ENCODE assay signal across 9 cellular contexts in the genomic region with DNA sequence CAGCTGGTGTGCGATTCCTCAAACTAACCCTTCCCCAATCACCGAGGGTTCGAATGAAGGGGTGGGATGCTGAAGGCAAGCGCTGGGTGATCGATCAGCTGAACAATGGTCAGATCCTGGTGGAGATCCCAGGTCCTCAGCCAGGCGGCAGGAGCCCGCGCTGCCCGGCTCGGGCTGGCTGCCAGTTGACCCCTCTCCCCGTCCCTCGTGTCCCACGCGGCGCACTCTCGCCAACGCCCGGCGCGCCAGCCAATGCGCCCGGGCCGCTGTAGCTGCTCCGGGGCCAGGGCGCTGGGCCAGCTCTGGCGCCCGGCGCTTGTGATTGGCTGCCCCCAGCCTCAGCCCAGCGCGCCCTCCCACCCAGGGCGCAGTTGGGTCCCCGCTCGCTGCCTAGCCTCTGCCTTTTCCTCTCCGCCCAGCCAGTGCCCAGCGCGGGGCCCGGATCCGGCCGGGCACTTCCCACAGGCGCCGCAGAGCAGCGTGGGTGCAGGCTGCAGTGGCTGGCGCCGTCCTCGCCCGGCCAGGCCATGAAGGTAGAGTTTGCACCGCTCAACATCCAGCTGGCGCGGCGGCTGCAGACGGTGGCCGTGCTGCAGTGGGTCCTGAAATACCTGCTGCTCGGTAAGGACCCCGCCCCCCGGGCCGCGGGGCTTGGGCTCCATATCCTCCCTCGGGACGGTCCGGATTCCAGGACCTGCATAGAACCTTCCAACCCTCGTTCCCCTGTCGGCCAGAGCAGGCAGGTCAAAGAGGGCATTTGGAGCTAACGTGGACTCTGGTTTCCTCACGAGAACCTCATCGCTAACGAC. TPM values are rescaled to one million over a fixed set of nuclear protein-coding genes. Genes with fewer than 3 reads are reported as not detected.
DNase-seq lines count a peak whose midpoint lies in the region; ATAC-seq, FAIRE-seq and TF ChIP-seq lines count a peak whose summit lies in the region.
"Had no signal": no experiment of that assay in that cellular context is flagged by ENCODE, and none has a peak within 500 bp of the region (broad histone marks: within the 10 kb centered on the region; RNA-seq: fewer than 3 reads in every experiment).

A gene with protein sequence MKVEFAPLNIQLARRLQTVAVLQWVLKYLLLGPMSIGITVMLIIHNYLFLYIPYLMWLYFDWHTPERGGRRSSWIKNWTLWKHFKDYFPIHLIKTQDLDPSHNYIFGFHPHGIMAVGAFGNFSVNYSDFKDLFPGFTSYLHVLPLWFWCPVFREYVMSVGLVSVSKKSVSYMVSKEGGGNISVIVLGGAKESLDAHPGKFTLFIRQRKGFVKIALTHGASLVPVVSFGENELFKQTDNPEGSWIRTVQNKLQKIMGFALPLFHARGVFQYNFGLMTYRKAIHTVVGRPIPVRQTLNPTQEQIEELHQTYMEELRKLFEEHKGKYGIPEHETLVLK (plus strand): TSS at position 400 of the 809 bp plus-strand sequence. CDS start 128 bp downstream, at position 528.

- intact Hi-C loops in CD14-positive monocyte (cut with micrococcal nuclease) (no loop called here), left ventricle myocardium inferior (cut with micrococcal nuclease) (no loop called here), pancreas (cut with DNase I) (no loop called here)
- intact Hi-C loops in activated T-helper 2 cell treated with anti-CD3 and anti-CD28 coated beads, Interferon-gamma antibody, Interleukin-2, Interleukin-4, amounts not matched to agents 10 μg/mL and 5 μg/mL and 100 μg/mL, durations not matched to agents 14 hours and 24 hours and 36 hours (cut with micrococcal nuclease) = no loop called here

- no peak for DNase-seq in CD14-positive monocyte (ENCODE audit: low spot score)
- DNase-seq in activated T-helper 2 cell treated with anti-CD3 and anti-CD28 coated beads, Interferon-gamma antibody, Interleukin-2, Interleukin-4, amounts not matched to agents 10 μg/mL and 5 μg/mL and 100 μg/mL, durations not matched to agents 14 hours and 24 hours and 36 hours (ENCODE audit: low spot score) = no peak
- peak; percentile 50 for DNase-seq in left ventricle myocardium inferior
- DNase-seq in pancreas = peak; percentile 42 to 82 (median 58)

- TF ChIP-seq CTCF in CD14-positive monocyte (IDR thresholded peaks at IDR 0.05) = no peak
- TF ChIP-seq CTCF in left ventricle myocardium inferior (IDR thresholded peaks at IDR 0.05; ENCODE audit: borderline replicate concordance) = peak; percentile 30
- no peak for TF ChIP-seq CTCF in pancreas (IDR thresholded peaks at IDR 0.05)

- no peak for FAIRE-seq in pancreas (lab: Jason Lieb, UNC)

- H3K4me3 ChIP-seq in left ventricle myocardium inferior = peak within 1 kb of the TSS; percentile 68
- peak within 1 kb of the TSS; percentile 24 to 52 (median 40) for H3K4me3 ChIP-seq in pancreas

- H3K9me3 ChIP-seq in left ventricle myocardium inferior (replicated peaks) (no peaks in the 10 kb centered on the region), pancreas (no peaks in the 10 kb centered on the region)

- peaks cover 10% of the 10 kb centered on the region for H3K4me1 ChIP-seq in left ventricle myocardium inferior
- peaks cover 0 to 4% (median 0%) of the 10 kb centered on the region in 3 donors for H3K4me1 ChIP-seq in pancreas

- peak within 1 kb of the TSS; percentile 79 to 92 for H3K4me3 Mint-ChIP-seq in CD14-positive monocyte
- peak within 1 kb of the TSS; percentile 13 for H3K4me3 Mint-ChIP-seq in activated T-helper 2 cell treated with anti-CD3 and anti-CD28 coated beads, Interferon-gamma antibody, Interleukin-2, Interleukin-4, amounts not matched to agents 10 μg/mL and 5 μg/mL and 100 μg/mL, durations not matched to agents 14 hours and 24 hours and 36 hours (ENCODE audit: low read depth)

- H3K27me3 ChIP-seq in left ventricle myocardium inferior (ENCODE audit: low read depth) (peaks cover 27% of the 10 kb centered on the region), pancreas (no peaks in the 10 kb centered on the region)

- no peaks in the 10 kb centered on the region for H3K36me3 ChIP-seq in left ventricle myocardium inferior
- no peaks in the 10 kb centered on the region for H3K36me3 ChIP-seq in pancreas

- peak within 1 kb of the TSS; percentile 64 for H3K27ac ChIP-seq in left ventricle myocardium inferior (replicated peaks)
- H3K27ac ChIP-seq in pancreas = no peak within 1 kb of the TSS
- H3K27ac ChIP-seq: epithelial cell of prostate had no signal

- 3 to 4% methylated on average over 51 to 66 of the region's 66 CpGs for WGBS in pancreas, 2 donors

- peaks cover 0 to 3% of the 10 kb centered on the region in 2 donors for H3K36me3 Mint-ChIP-seq in CD14-positive monocyte
- H3K36me3 Mint-ChIP-seq in activated T-helper 2 cell treated with anti-CD3 and anti-CD28 coated beads, Interferon-gamma antibody, Interleukin-2, Interleukin-4, amounts not matched to agents 10 μg/mL and 5 μg/mL and 100 μg/mL, durations not matched to agents 14 hours and 24 hours and 36 hours (ENCODE audit: low read depth) = no peaks in the 10 kb centered on the region

- H3K9me3 Mint-ChIP-seq in CD14-positive monocyte = peaks cover 0 to 3% (median 0%) of the 10 kb centered on the region in 7 donors
- H3K9me3 Mint-ChIP-seq in activated T-helper 2 cell treated with anti-CD3 and anti-CD28 coated beads, Interferon-gamma antibody, Interleukin-2, Interleukin-4, amounts not matched to agents 10 μg/mL and 5 μg/mL and 100 μg/mL, durations not matched to agents 14 hours and 24 hours and 36 hours = no peaks in the 10 kb centered on the region

- ATAC-seq in HG02981 (IDR thresholded peaks at IDR 0.05; ENCODE audit: unreplicated experiment) (peak; percentile 35), pancreas (peak; percentile 88 to 91 (median 89)), GM21390 (IDR thresholded peaks at IDR 0.05; ENCODE audit: unreplicated experiment) (no peak), HG03196 (IDR thresholded peaks at IDR 0.05; ENCODE audit: unreplicated experiment) (no peak), GM18858 (IDR thresholded peaks at IDR 0.05; ENCODE audit: unreplicated experiment) (no peak)

- H3K27me3 Mint-ChIP-seq in CD14-positive monocyte (ENCODE audit: low read depth in 3 of 3) = peaks cover 8 to 23% (median 9%) of the 10 kb centered on the region in 3 donors
- peaks cover 73% of the 10 kb centered on the region for H3K27me3 Mint-ChIP-seq in activated T-helper 2 cell treated with anti-CD3 and anti-CD28 coated beads, Interferon-gamma antibody, Interleukin-2, Interleukin-4, amounts not matched to agents 10 μg/mL and 5 μg/mL and 100 μg/mL, durations not matched to agents 14 hours and 24 hours and 36 hours (ENCODE audit: low read depth)

- H3K27ac Mint-ChIP-seq in CD14-positive monocyte = peak within 1 kb of the TSS in 6 of 7 donors; percentile 5 to 67 (median 62)
- no peak within 1 kb of the TSS for H3K27ac Mint-ChIP-seq in activated T-helper 2 cell treated with anti-CD3 and anti-CD28 coated beads, Interferon-gamma antibody, Interleukin-2, Interleukin-4, amounts not matched to agents 10 μg/mL and 5 μg/mL and 100 μg/mL, durations not matched to agents 14 hours and 24 hours and 36 hours

- H3K4me1 Mint-ChIP-seq in CD14-positive monocyte = peaks cover 54% of the 10 kb centered on the region
- peaks cover 11% of the 10 kb centered on the region for H3K4me1 Mint-ChIP-seq in activated T-helper 2 cell treated with anti-CD3 and anti-CD28 coated beads, Interferon-gamma antibody, Interleukin-2, Interleukin-4, amounts not matched to agents 10 μg/mL and 5 μg/mL and 100 μg/mL, durations not matched to agents 14 hours and 24 hours and 36 hours (ENCODE audit: low read depth)

RNA-seq across cellular contexts. Expression of the gene that starts here (rescaled TPM):
- polyA plus RNA-seq in CD14-positive monocyte = not detected
- 0.18 TPM in 1 of 2 replicates, not detected in the other for total RNA-seq in activated T-helper 2 cell treated with anti-CD3 and anti-CD28 coated beads, Interferon-gamma antibody, Interleukin-2, Interleukin-4, amounts not matched to agents 10 μg/mL and 5 μg/mL and 100 μg/mL, durations not matched to agents 14 hours and 24 hours and 36 hours
- 0.44 TPM for total RNA-seq in left ventricle myocardium inferior
- under 1 TPM in 4 of 6 donors, not detected in 2; 0.17 to 0.38 (median 0.29) TPM for total RNA-seq in pancreas
- not detected for polyA plus RNA-seq in pancreas

Comparison
In these comparisons a context has a peak if more than half of its experiments do, and no peak if none do; other contexts are left out.
1. Peak in DNase-seq, H3K4me3 ChIP-seq and H3K27ac ChIP-seq in left ventricle myocardium inferior; RNA of the gene not detected or under 1 TPM.
2. Peak in DNase-seq, ATAC-seq and H3K4me3 ChIP-seq in pancreas; RNA of the gene not detected or under 1 TPM.